Comparison of ENCODE assay signal across 27 cellular contexts in the genomic region with DNA sequence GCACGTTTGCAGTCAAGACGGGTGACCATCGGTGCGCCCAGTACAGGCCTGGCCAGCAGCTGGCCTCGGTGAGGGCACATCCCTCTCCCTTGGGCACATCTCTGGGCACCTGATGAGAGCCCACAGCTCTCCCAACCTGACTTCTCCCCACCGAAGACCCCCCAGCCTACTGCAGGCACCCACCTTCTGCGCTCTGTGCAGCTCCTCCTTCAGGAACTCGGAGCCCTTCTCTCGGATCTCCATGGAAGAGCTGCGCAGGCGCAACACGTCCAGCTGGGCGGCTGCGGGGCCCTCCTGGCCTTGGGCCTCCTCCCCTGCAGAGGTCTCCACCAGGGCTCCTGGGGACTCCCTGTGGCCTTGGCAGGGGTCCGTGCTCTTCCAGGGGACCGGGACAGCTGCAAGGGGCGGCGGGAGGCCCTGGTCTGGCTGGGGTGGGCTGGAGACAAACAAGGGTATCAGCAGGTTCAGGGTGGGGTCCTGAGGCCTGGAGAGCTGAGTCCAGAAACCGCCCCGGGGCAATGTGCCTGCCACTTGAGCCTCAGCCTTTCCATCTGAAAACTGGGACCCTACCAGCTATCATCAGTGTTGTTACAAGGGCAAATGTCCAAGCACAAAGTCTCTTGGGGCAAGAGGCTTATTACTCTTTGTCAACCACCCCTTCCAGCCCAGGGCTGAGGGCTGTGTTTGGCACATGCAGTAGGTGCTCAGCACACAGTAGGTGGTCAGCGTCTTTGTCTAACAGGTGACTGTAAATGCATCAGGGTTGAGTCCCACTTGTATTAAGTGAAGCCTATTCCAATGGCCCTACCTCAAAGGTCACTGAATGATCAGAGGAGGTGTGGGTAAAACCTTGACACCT. TPM values are rescaled to one million over a fixed set of nuclear protein-coding genes. Genes with fewer than 3 reads are reported as not detected.
DNase-seq lines count a peak whose midpoint lies in the region; ATAC-seq, FAIRE-seq and TF ChIP-seq lines count a peak whose summit lies in the region.
"Had no signal": no experiment of that assay in that cellular context is flagged by ENCODE, and none has a peak within 500 bp of the region (broad histone marks: within the 10 kb centered on the region; RNA-seq: fewer than 3 reads in every experiment).

No MANE protein-coding gene starts in this region.

- 94% methylated on average over 21 of the region's 21 CpGs; no CpG with 5 or more reads in 1 of the 2 experiments for WGBS in H1 (ENCODE audit: extremely low coverage in 1 of 2, insufficient coverage in 1 of 2, insufficient read length in 1 of 2, insufficient replicate concordance in 2 of 2, low coverage in 1 of 2, low lambda C conversion rate in 2 of 2, missing lambda C conversion rate in 1 of 2), 2 experiments

- H2AK5ac ChIP-seq in H1 (ENCODE audit: low read depth, low read length): no peak overlapping the region

- H3K79me2 ChIP-seq in GM23338 (replicated peaks; ENCODE audit: insufficient read depth) (no peaks in the 10 kb centered on the region), H1 (ENCODE audit: control insufficient read depth in 1 of 2, insufficient read depth in 2 of 2, low read length in 2 of 2) (no peaks in the 10 kb centered on the region), osteoblast (ENCODE audit: insufficient read depth, low read length) (no peaks in the 10 kb centered on the region)

- H4K8ac ChIP-seq in H1 (ENCODE audit: extremely low read depth, insufficient read depth, low read length): peak overlapping the region; percentile 60; the same call in 1 of the 2 replicates

- no peak overlapping the region for H3K14ac ChIP-seq in H1 (ENCODE audit: insufficient read length)

- no peak overlapping the region for H2AFZ ChIP-seq in GM23338
- H2AFZ ChIP-seq in H1 (ENCODE audit: low read length): no peak overlapping the region
- no peak overlapping the region for H2AFZ ChIP-seq in osteoblast (ENCODE audit: low read length)

- H3K9me3 ChIP-seq in H1 (ENCODE audit: insufficient read depth in 2 of 2, low read depth in 1 of 2, low read length in 1 of 2) (no peaks in the 10 kb centered on the region), kidney (ENCODE audit: control insufficient read depth in 1 of 2, low read length in 2 of 2) (no peaks in the 10 kb centered on the region), osteoblast (ENCODE audit: low read depth, low read length) (no peaks in the 10 kb centered on the region)
- H3K9me3 ChIP-seq: A549, HAP-1, stomach, tibial artery had no signal

- H3K9me3 Mint-ChIP-seq in GM23338: no peaks in the 10 kb centered on the region; the same call in 2 of the 3 replicates
- H3K9me3 Mint-ChIP-seq: activated T-cell treated with anti-CD3 and anti-CD28 coated beads, Interleukin-2, amount 50 U/mL, for 24 hours; CD8-positive, alpha-beta memory T cell; T-helper 2 cell treated with Interferon-gamma antibody and Interleukin-4, amounts not matched to agents 5 μg/mL and 100 μg/mL, for 36 hours had no signal

- H2BK5ac ChIP-seq in H1 (ENCODE audit: low read depth, low read length): 0 out of 2 replicates have a peak overlapping the region, but pooled peaks have one; percentile 71

- no peak overlapping the region for H3K4ac ChIP-seq in H1 (replicated peaks; ENCODE audit: insufficient read length, low read depth, low read length)

- ATAC-seq in GM23338 (no peak), HG03025 (IDR thresholded peaks at IDR 0.05; ENCODE audit: low FRiP score, unreplicated experiment) (no peak), HG03460 (IDR thresholded peaks at IDR 0.05; ENCODE audit: unreplicated experiment) (no peak)
- ATAC-seq: A549, SK-N-SH treated with all-trans-retinoic acid at 6 μM for 48 hours had no signal

- TF ChIP-seq POLR2A in H1 (IDR thresholded peaks at IDR 0.05; ENCODE audit: control extremely low read depth in 1 of 2, low read depth in 2 of 2, low read length in 2 of 2): no peak

- H3K4me2 ChIP-seq in GM23338 (0 out of 2 replicates have a peak overlapping the region, but pooled peaks have one; percentile 71), H1 (ENCODE audit: insufficient read depth in 1 of 2, low read depth in 2 of 2, low read length in 2 of 2) (peak overlapping the region; percentile 43 to 45; a peak in 2 of 4 replicates), osteoblast (ENCODE audit: insufficient read depth, low read length) (no peak overlapping the region)
- H3K4me2 ChIP-seq: A549 had no signal

- in situ Hi-C loops in GM13976 (cut with MboI; ENCODE audit: low sequenced_read_pairs, unreplicated experiment): no loop called here

- H2BK120ac ChIP-seq in H1 (replicated peaks; ENCODE audit: low read depth, low read length): no peak overlapping the region

- TF ChIP-seq CTCF in GM23338 (conservative IDR thresholded peaks at IDR 0.05; ENCODE audit: low read depth in 2 of 2) (no peak), H1 (IDR thresholded peaks at IDR 0.05; ENCODE audit: control extremely low read depth in 1 of 3, insufficient read depth in 1 of 3, low read depth in 1 of 3, low read length in 3 of 3) (no peak), kidney (IDR thresholded peaks at IDR 0.05; ENCODE audit: borderline replicate concordance, extremely low read depth, insufficient read depth) (no peak), osteoblast (IDR thresholded peaks at IDR 0.05; ENCODE audit: extremely low read depth, low read depth, low read length) (no peak), GM13976 (IDR thresholded peaks at IDR 0.05; ENCODE audit: borderline replicate concordance, control extremely low read depth, extremely low read depth, insufficient read depth, missing control alignments) (no peak)

- FAIRE-seq in H1 (lab: Jason Lieb, UNC): no peak
- FAIRE-seq in kidney (lab: Jason Lieb, UNC): no peak
- FAIRE-seq: A549, small intestine had no signal

- peak overlapping the region; percentile 80; the same call in 1 of the 2 replicates for H2BK20ac ChIP-seq in H1 (ENCODE audit: low read length)

- peak overlapping the region; percentile 81; the same call in 1 of the 2 replicates for H2BK12ac ChIP-seq in H1 (ENCODE audit: low read depth, low read length)

- peaks cover 10% of the 10 kb centered on the region for H3K4me1 ChIP-seq in GM23338 (ENCODE audit: insufficient read depth)
- peaks cover 0 to 27% (median 17%) of the 10 kb centered on the region in 4 experiments; a peak in 6 of 7 replicates for H3K4me1 ChIP-seq in H1 (replicated peaks in 1 of 4; ENCODE audit: control insufficient read depth in 3 of 4, insufficient read depth in 4 of 4, low read length in 3 of 4)
- peaks cover 18 to 26% of the 10 kb centered on the region in 2 donors for H3K4me1 ChIP-seq in kidney (ENCODE audit: control insufficient read depth in 1 of 2, insufficient read depth in 1 of 2, low read depth in 1 of 2, low read length in 2 of 2)
- no peaks in the 10 kb centered on the region for H3K4me1 ChIP-seq in osteoblast (ENCODE audit: insufficient read depth, low read length)
- H3K4me1 ChIP-seq: A549, HAP-1 had no signal

- H3K23me2 ChIP-seq in H1 (ENCODE audit: low read depth, low read length): no peaks in the 10 kb centered on the region

- H3K79me1 ChIP-seq in H1 (ENCODE audit: low read depth, low read length): no peaks in the 10 kb centered on the region

- CTCF ChIA-PET in H1 (lab: Charles Lee; ENCODE audit: partially characterized antibody): interaction anchor here (0.5 to 17.1 kb wide), 15 partner anchors 7 to 219 kb away, joined by 3 to 225 read pairs (median 3); partner anchors contain the start of gene BEST1

- peaks cover 29% of the 10 kb centered on the region for H3K4me1 Mint-ChIP-seq in GM23338
- H3K4me1 Mint-ChIP-seq: CD8-positive, alpha-beta memory T cell had no signal

- no peaks in the 10 kb centered on the region for H3F3A ChIP-seq in GM23338 (replicated peaks; ENCODE audit: low read depth)

- no peaks in the 10 kb centered on the region for H3K9me2 ChIP-seq in GM23338 (ENCODE audit: insufficient read depth)

- intact Hi-C loops in kidney (cut with DNase I): no loop called here

- no peaks in the 10 kb centered on the region for H4K20me1 ChIP-seq in GM23338 (replicated peaks; ENCODE audit: insufficient read depth)
- no peaks in the 10 kb centered on the region for H4K20me1 ChIP-seq in H1 (replicated peaks in 1 of 2; ENCODE audit: control insufficient read depth in 1 of 2, insufficient read depth in 2 of 2, low read length in 2 of 2)
- H4K20me1 ChIP-seq in osteoblast (ENCODE audit: insufficient read depth, low read length): peaks cover 3% of the 10 kb centered on the region

- H3K4me3 ChIP-seq in GM23338 (no peak overlapping the region), H1 (ENCODE audit: extremely low read depth in 1 of 4, insufficient read depth in 2 of 4, low read depth in 3 of 4, low read length in 4 of 4) (no peak overlapping the region), kidney (ENCODE audit: low read length in 2 of 2) (no peak overlapping the region), osteoblast (ENCODE audit: insufficient read depth, low read length) (no peak overlapping the region)
- H3K4me3 ChIP-seq: A549, HAP-1, stomach, tibial artery had no signal

- H4K5ac ChIP-seq in H1 (ENCODE audit: insufficient read length, low read depth, low read length): no peak overlapping the region

- H3K36me3 ChIP-seq in GM23338 (ENCODE audit: insufficient read depth): no peaks in the 10 kb centered on the region; the same call in 1 of the 2 replicates
- no peaks in the 10 kb centered on the region for H3K36me3 ChIP-seq in H1 (ENCODE audit: control insufficient read depth in 2 of 4, insufficient read depth in 4 of 4, low read length in 3 of 4)
- no peaks in the 10 kb centered on the region for H3K36me3 ChIP-seq in kidney (ENCODE audit: control insufficient read depth in 1 of 2, insufficient read depth in 2 of 2, low read length in 2 of 2)
- no peaks in the 10 kb centered on the region for H3K36me3 ChIP-seq in osteoblast (ENCODE audit: insufficient read depth, low read length)
- H3K36me3 ChIP-seq: HAP-1 had no signal

- no peak overlapping the region for H3K23ac ChIP-seq in H1 (ENCODE audit: insufficient read length)

- no peak for DNase-seq in GM23338 (ENCODE audit: low spot score)
- DNase-seq in H1 (ENCODE audit: low read depth in 1 of 2, low spot score in 2 of 2): no peak
- peak; percentile 57 for DNase-seq in kidney
- peak; percentile 84 for DNase-seq in osteoblast (ENCODE audit: insufficient read length, low spot score, missing footprints)
- DNase-seq in GM13976 (ENCODE audit: low spot score): no peak
- DNase-seq in activated CD4-positive, CD25-positive, alpha-beta regulatory T cell (lab: John Stamatoyannopoulos, UW): no peak
- DNase-seq: activated CD4-positive, alpha-beta T cell treated with anti-CD3 and anti-CD28 coated beads for 4 hours; activated CD8-positive, alpha-beta memory T cell treated with anti-CD3 and anti-CD28 coated beads for 24 hours; activated gamma-delta T cell; activated T-cell treated with anti-CD3 and anti-CD28 coated beads, Interleukin-2, amount 50 U/mL, for 24 hours; AML-193; DMS 273 treated with DMSO at 0.1 percent for 48 hours; kidney glomerular epithelial cell; mammary epithelial cell; small intestine; stomach had no signal

- POLR2A ChIA-PET in H1 (lab: Charles Lee; ENCODE audit: partially characterized antibody): interaction anchor here (1.1 to 15.5 kb wide), 7 partner anchors 12 to 60 kb away, joined by 3 to 137 read pairs (median 7); partner anchors contain the start of genes BEST1 and FTH1

- H3K36me3 Mint-ChIP-seq in GM23338 (ENCODE audit: low read depth): no peaks in the 10 kb centered on the region
- H3K36me3 Mint-ChIP-seq: CD8-positive, alpha-beta memory T cell had no signal

- H3K18ac ChIP-seq in H1 (ENCODE audit: extremely low read depth, low read length): 0 out of 2 replicates have a peak overlapping the region, but pooled peaks have one; percentile 93

- H3K56ac ChIP-seq in H1 (replicated peaks; ENCODE audit: insufficient read length, low read depth, low read length): no peak overlapping the region

- H3K27me3 ChIP-seq in GM23338 (ENCODE audit: insufficient read depth) (no peaks in the 10 kb centered on the region), H1 (replicated peaks in 1 of 4; ENCODE audit: control insufficient read depth in 3 of 4, extremely low read depth in 1 of 4, insufficient read depth in 3 of 4, low read length in 3 of 4) (no peaks in the 10 kb centered on the region), osteoblast (ENCODE audit: insufficient read depth, low read length) (no peaks in the 10 kb centered on the region)
- H3K27me3 ChIP-seq: stomach, tibial artery had no signal

- H3K4me3 Mint-ChIP-seq in GM23338: no peak overlapping the region; the same call in 2 of the 3 replicates
- H3K4me3 Mint-ChIP-seq: activated T-cell treated with anti-CD3 and anti-CD28 coated beads, Interleukin-2, amount 50 U/mL, for 24 hours; CD8-positive, alpha-beta memory T cell; T-helper 2 cell treated with Interferon-gamma antibody and Interleukin-4, amounts not matched to agents 5 μg/mL and 100 μg/mL, for 36 hours had no signal

- no peak overlapping the region for H3K9ac ChIP-seq in H1 (replicated peaks in 1 of 4; ENCODE audit: extremely low read depth in 1 of 4, low read depth in 3 of 4, low read length in 3 of 4)
- H3K9ac ChIP-seq in kidney (ENCODE audit: low read length in 2 of 2): no peak overlapping the region

- H3K27me3 Mint-ChIP-seq in GM23338 (ENCODE audit: insufficient read depth, low read depth, poor library complexity): peaks cover 14% of the 10 kb centered on the region

- TF ChIP-seq RAD21 in H1 (IDR thresholded peaks at IDR 0.05 in 1 of 2, conservative IDR thresholded peaks at IDR 0.05 in 1 of 2; ENCODE audit: low read depth in 2 of 2, low read length in 2 of 2): no peak

- no peak overlapping the region for H3K27ac Mint-ChIP-seq in GM23338
- H3K27ac Mint-ChIP-seq: activated T-cell treated with anti-CD3 and anti-CD28 coated beads, Interleukin-2, amount 50 U/mL, for 24 hours; CD8-positive, alpha-beta memory T cell; T-helper 2 cell treated with Interferon-gamma antibody and Interleukin-4, amounts not matched to agents 5 μg/mL and 100 μg/mL, for 36 hours had no signal

- H3K27ac ChIP-seq in GM23338 (ENCODE audit: low read depth): no peak overlapping the region
- no peak overlapping the region for H3K27ac ChIP-seq in H1 (ENCODE audit: low read depth, low read length)
- H3K27ac ChIP-seq in kidney (ENCODE audit: low read depth in 2 of 2, low read length in 2 of 2): no peak overlapping the region
- no peak overlapping the region for H3K27ac ChIP-seq in osteoblast (ENCODE audit: low read depth, low read length)
- H3K27ac ChIP-seq: A549, epithelial cell of prostate, tibial artery had no signal

- no peak for TF ChIP-seq EP300 in H1 (IDR thresholded peaks at IDR 0.05; ENCODE audit: borderline replicate concordance in 1 of 2, low read depth in 2 of 2, low read length in 2 of 2)

- 0 out of 2 replicates have a peak overlapping the region, but pooled peaks have one; percentile 53 for H2BK15ac ChIP-seq in H1 (ENCODE audit: low read length)

- peak overlapping the region; percentile 29 for H4K91ac ChIP-seq in H1 (replicated peaks; ENCODE audit: insufficient read length, low read length)

RNA-seq across cellular contexts. Expression of gene RAB3IL1, which starts 9.3 kb away (rescaled TPM):
- total RNA-seq in GM23338 (2014; rRNA removed; shearing (Covaris generic)): 2.7 and 4.0 TPM in 2 replicates
- polyA plus RNA-seq in GM23338 (2016; fragmentation: Nextera tagmentation; extraction: Ambion mirVana) (3.4 and 3.9 TPM in 2 replicates), H1 (2011; rRNA removed) (7.9 and 10.8 TPM in 2 replicates), kidney (ENCODE audit: insufficient read depth, low read depth, low replicate concordance) (27.8 TPM)
- total RNA-seq in H1 (2021; fragmentation: NEBNext Ultra II Directional; extraction: Animal tissue kit (Norgen Biotek cat#: 25700)): 5.7 and 6.8 TPM in 2 replicates
- polyA plus RNA-seq in H1 (2011; cell fraction: cytosol; rRNA removed): 7.0 TPM
- 9.4 TPM for polyA plus RNA-seq in H1 (2011; cell fraction: nucleus; rRNA removed)
- polyA plus RNA-seq in H1 (2012, experiment 1 of 2): 5.8 to 13.8 TPM (median 7.0 TPM) in 4 replicates
- 62.0 TPM for polyA plus RNA-seq in H1 (2012, experiment 2 of 2)
- polyA plus RNA-seq in H1 (2013, experiment 1 of 2): 4.5 TPM
- polyA plus RNA-seq in H1 (2013, experiment 2 of 2): 6.3 TPM
- polyA minus RNA-seq in H1 (2011; rRNA and poly(A)+ RNA removed): 3.0 and 3.2 TPM in 2 replicates
- polyA minus RNA-seq in H1 (2011; cell fraction: cytosol; rRNA and poly(A)+ RNA removed): 6.1 TPM
- polyA minus RNA-seq in H1 (2011; cell fraction: nucleus; rRNA and poly(A)+ RNA removed): 4.5 TPM
- total RNA-seq in kidney (14.6 TPM), osteoblast (15.9 and 20.3 TPM in 2 replicates)
- total RNA-seq: OCI-LY7 had no signal
- polyA plus RNA-seq: CD8-positive, alpha-beta memory T cell had no signal

RNA-seq across cellular contexts. Expression of gene FADS3, which starts 16.8 kb away (rescaled TPM):
- total RNA-seq in GM23338 (2014; rRNA removed; shearing (Covaris generic)): 73.5 and 91.4 TPM in 2 replicates
- polyA plus RNA-seq in GM23338 (2016; fragmentation: Nextera tagmentation; extraction: Ambion mirVana) (44.4 and 44.6 TPM in 2 replicates), H1 (2011; rRNA removed) (76.3 and 113 TPM in 2 replicates), kidney (ENCODE audit: insufficient read depth, low read depth, low replicate concordance) (20.5 TPM)
- total RNA-seq in H1 (2021; fragmentation: NEBNext Ultra II Directional; extraction: Animal tissue kit (Norgen Biotek cat#: 25700)): 40.2 and 43.8 TPM in 2 replicates
- 75.7 TPM for polyA plus RNA-seq in H1 (2011; cell fraction: cytosol; rRNA removed)
- polyA plus RNA-seq in H1 (2011; cell fraction: nucleus; rRNA removed): 349 TPM
- polyA plus RNA-seq in H1 (2012, experiment 1 of 2): 35.5 to 56.1 TPM (median 47.0 TPM) in 4 replicates
- polyA plus RNA-seq in H1 (2012, experiment 2 of 2): 45.1 TPM
- 69.5 TPM for polyA plus RNA-seq in H1 (2013, experiment 1 of 2)
- 71.8 TPM for polyA plus RNA-seq in H1 (2013, experiment 2 of 2)
- polyA minus RNA-seq in H1 (2011; rRNA and poly(A)+ RNA removed): 31.1 and 40.9 TPM in 2 replicates
- polyA minus RNA-seq in H1 (2011; cell fraction: cytosol; rRNA and poly(A)+ RNA removed): 34.5 TPM
- 39.8 TPM for polyA minus RNA-seq in H1 (2011; cell fraction: nucleus; rRNA and poly(A)+ RNA removed)
- total RNA-seq in kidney (58.2 TPM), osteoblast (127 and 144 TPM in 2 replicates)

RNA-seq across cellular contexts. Expression of gene BEST1, which starts 42.1 kb away (rescaled TPM):
- 0.35 and 0.89 TPM in 2 replicates for total RNA-seq in GM23338 (2014; rRNA removed; shearing (Covaris generic))
- polyA plus RNA-seq in GM23338 (2016; fragmentation: Nextera tagmentation; extraction: Ambion mirVana) (0.44 and 0.75 TPM in 2 replicates), H1 (2011; rRNA removed) (0.62 and 1.4 TPM in 2 replicates), kidney (ENCODE audit: insufficient read depth, low read depth, low replicate concordance) (0.62 TPM)
- total RNA-seq in H1 (2021; fragmentation: NEBNext Ultra II Directional; extraction: Animal tissue kit (Norgen Biotek cat#: 25700)): 0.22 and 0.23 TPM in 2 replicates
- 1.7 TPM for polyA plus RNA-seq in H1 (2011; cell fraction: cytosol; rRNA removed)
- polyA plus RNA-seq in H1 (2011; cell fraction: nucleus; rRNA removed): 3.9 TPM
- 0.43 to 0.91 TPM (median 0.72 TPM) in 4 replicates for polyA plus RNA-seq in H1 (2012, experiment 1 of 2)
- 1.0 TPM for polyA plus RNA-seq in H1 (2012, experiment 2 of 2)
- 0.08 TPM for polyA plus RNA-seq in H1 (2013, experiment 1 of 2)
- 0.09 TPM for polyA plus RNA-seq in H1 (2013, experiment 2 of 2)
- polyA minus RNA-seq in H1 (2011; rRNA and poly(A)+ RNA removed): 0.95 and 1.1 TPM in 2 replicates
- polyA minus RNA-seq in H1 (2011; cell fraction: cytosol; rRNA and poly(A)+ RNA removed): 0.81 TPM
- polyA minus RNA-seq in H1 (2011; cell fraction: nucleus; rRNA and poly(A)+ RNA removed): 2.9 TPM
- total RNA-seq in kidney (7.1 TPM), osteoblast (5.6 and 8.0 TPM in 2 replicates)
- total RNA-seq: glomerular endothelial cell had no signal

RNA-seq across cellular contexts. Expression of gene FTH1, which starts 59.3 kb away (rescaled TPM):
- total RNA-seq in GM23338 (2014; rRNA removed; shearing (Covaris generic)): 718 and 839 TPM in 2 replicates
- polyA plus RNA-seq in GM23338 (2016; fragmentation: Nextera tagmentation; extraction: Ambion mirVana) (2,531 and 2,750 TPM in 2 replicates), H1 (2011; rRNA removed) (895 and 1,153 TPM in 2 replicates), kidney (ENCODE audit: insufficient read depth, low read depth, low replicate concordance) (7,914 TPM)
- total RNA-seq in H1 (2021; fragmentation: NEBNext Ultra II Directional; extraction: Animal tissue kit (Norgen Biotek cat#: 25700)): 1,461 and 1,535 TPM in 2 replicates
- 859 TPM for polyA plus RNA-seq in H1 (2011; cell fraction: cytosol; rRNA removed)
- polyA plus RNA-seq in H1 (2011; cell fraction: nucleus; rRNA removed): 858 TPM
- polyA plus RNA-seq in H1 (2012, experiment 1 of 2): 2,371 to 2,868 TPM (median 2,459 TPM) in 4 replicates
- polyA plus RNA-seq in H1 (2012, experiment 2 of 2): 3,437 TPM
- polyA plus RNA-seq in H1 (2013, experiment 1 of 2): 1,345 TPM
- 1,427 TPM for polyA plus RNA-seq in H1 (2013, experiment 2 of 2)
- 388 and 391 TPM in 2 replicates for polyA minus RNA-seq in H1 (2011; rRNA and poly(A)+ RNA removed)
- polyA minus RNA-seq in H1 (2011; cell fraction: cytosol; rRNA and poly(A)+ RNA removed): 705 TPM
- polyA minus RNA-seq in H1 (2011; cell fraction: nucleus; rRNA and poly(A)+ RNA removed): 403 TPM
- total RNA-seq in kidney (3,221 TPM), osteoblast (1,459 and 1,507 TPM in 2 replicates)

Comparison
In these comparisons a context has a peak if more than half of its experiments do, and no peak if none do; other contexts are left out.
1. DNase-seq: peak in kidney (single experiment) and osteoblast (single experiment); none in GM23338 (single experiment), H1 (0 of 2), GM13976 (single experiment) and activated CD4-positive, CD25-positive, alpha-beta regulatory T cell (0 of 4).